ENCODE assay signal across 8 cellular contexts in genomic region chr14:50599700-50600444, GRCh38. TPM values are rescaled to one million over a fixed set of nuclear protein-coding genes. Genes with fewer than 3 reads are reported as not detected.
DNase-seq lines count a peak whose midpoint lies in the region; ATAC-seq and TF ChIP-seq lines count a peak whose summit lies in the region.

No MANE protein-coding gene starts in this region.

- no peaks in the 10 kb centered on the region for H3K36me3 ChIP-seq in CD4-positive, alpha-beta memory T cell (ENCODE audit: insufficient read depth, low read length)

- H3K9me3 ChIP-seq in CD4-positive, alpha-beta memory T cell (ENCODE audit: control insufficient read depth in 1 of 2, low read length in 2 of 2), result no peaks in the 10 kb centered on the region

- H3K4me1 ChIP-seq in CD4-positive, alpha-beta memory T cell (ENCODE audit: insufficient read depth, low read length), result no peaks in the 10 kb centered on the region

- no peaks in the 10 kb centered on the region for H3K9me3 Mint-ChIP-seq in CD4-positive, alpha-beta memory T cell
- H3K9me3 Mint-ChIP-seq in T-cell, result no peaks in the 10 kb centered on the region

- intact Hi-C loops in CD4-positive, alpha-beta memory T cell (cut with micrococcal nuclease), result loop anchor here (1.0 kb wide), 3 partner anchors 173 to 260 kb away; no protein-coding TSS in a partner anchor
- intact Hi-C loops in sciatic nerve (cut with DNase I), result no loop called here

- CTCF ChIA-PET in CD4-positive, alpha-beta memory T cell (lab: Charles Lee; ENCODE audit: partially characterized antibody), result interaction anchor here (0.8 to 2.8 kb wide), 11 partner anchors 20 to 678 kb away, joined by 3 to 36 read pairs (median 4); no protein-coding TSS in a partner anchor
- CTCF ChIA-PET in T-cell (lab: Charles Lee), result interaction anchor here (0.5 to 2.3 kb wide), 7 partner anchors 10 to 260 kb away, joined by 3 to 17 read pairs (median 4); no protein-coding TSS in a partner anchor

- POLR2A ChIA-PET in CD4-positive, alpha-beta memory T cell (lab: Charles Lee; ENCODE audit: partially characterized antibody), result interaction anchor here (1.3 kb wide), 1 partner anchor 260 kb away, joined by 3 read pairs; no protein-coding TSS in a partner anchor
- POLR2A ChIA-PET in T-cell (lab: Charles Lee), result interaction anchor here in 1 of 2 donors (0.6 kb wide), 1 partner anchor 171 kb away, joined by 3 read pairs; no protein-coding TSS in a partner anchor

- H3K4me3 Mint-ChIP-seq in CD4-positive, alpha-beta memory T cell, result no peak overlapping the region
- no peak overlapping the region for H3K4me3 Mint-ChIP-seq in T-cell

- no peak overlapping the region for H3K27ac ChIP-seq in CD4-positive, alpha-beta memory T cell (ENCODE audit: low read depth, low read length)

- H3K27ac Mint-ChIP-seq in CD4-positive, alpha-beta memory T cell, result no peak overlapping the region
- H3K27ac Mint-ChIP-seq in T-cell, result no peak overlapping the region

- H3K4me3 ChIP-seq in CD4-positive, alpha-beta memory T cell (ENCODE audit: low read length in 2 of 2), result no peak overlapping the region

- peak in 4 of 5 donors; percentile 1 to 14 (median 8) for DNase-seq in CD4-positive, alpha-beta memory T cell
- peak; percentile 40 for DNase-seq in HPDE6-E6E7 (ENCODE audit: extremely low spot score)
- peak; percentile 82 for DNase-seq in globus pallidus (ENCODE audit: low spot score)
- DNase-seq in sciatic nerve (ENCODE audit: low spot score), result no peak
- no peak for DNase-seq in activated naive CD4-positive, alpha-beta T cell (lab: John Stamatoyannopoulos, UW)
- no peak for DNase-seq in T-cell
- DNase-seq in activated naive CD4-positive, alpha-beta T cell treated with anti-CD3 and anti-CD28 coated beads, Interleukin-2, amount 50 U/mL, for 16 hours, result no peak

- no peaks in the 10 kb centered on the region for H3K4me1 Mint-ChIP-seq in CD4-positive, alpha-beta memory T cell
- H3K4me1 Mint-ChIP-seq in T-cell, result no peaks in the 10 kb centered on the region

- ATAC-seq in SK-N-SH treated with all-trans-retinoic acid at 6 μM for 48 hours (peak; percentile 74; the same call in 2 of the 3 replicates), sciatic nerve (peak; percentile 74), T-cell (replicated peaks in 1 of 4) (no peak)

- no peaks in the 10 kb centered on the region for H3K36me3 Mint-ChIP-seq in CD4-positive, alpha-beta memory T cell
- no peaks in the 10 kb centered on the region for H3K36me3 Mint-ChIP-seq in T-cell

- peaks cover 0 to 1% of the 10 kb centered on the region in 2 donors for H3K27me3 Mint-ChIP-seq in CD4-positive, alpha-beta memory T cell
- H3K27me3 Mint-ChIP-seq in T-cell, result no peaks in the 10 kb centered on the region

- no peaks in the 10 kb centered on the region for H3K27me3 ChIP-seq in CD4-positive, alpha-beta memory T cell (ENCODE audit: insufficient read depth, low read length)

TF ChIP-seq in SK-N-SH treated with all-trans-retinoic acid at 6 μM for 48 hours, 23 proteins besides CTCF, POLR2A, EP300 and RAD21:
- TF ChIP-seq ZNF8 (CRISPR knock-in tag; IDR thresholded peaks at IDR 0.05), result no peak
- TF ChIP-seq ARNTL (CRISPR knock-in tag; IDR thresholded peaks at IDR 0.05; ENCODE audit: borderline replicate concordance, low read depth), result no peak
- TF ChIP-seq CSRNP3 (CRISPR knock-in tag; IDR thresholded peaks at IDR 0.05), result no peak

RNA-seq across cellular contexts. Expression of gene ATL1, which starts 39.9 kb away (rescaled TPM):
- total RNA-seq in CD4-positive, alpha-beta memory T cell, result 1 to 10 TPM in 1 of 2 experiments, under 1 TPM in 1; 0.64 to 1.6 TPM
- 1 to 10 TPM; 1.6 to 2.1 TPM for polyA plus RNA-seq in CD4-positive, alpha-beta memory T cell
- total RNA-seq in sciatic nerve, result 23.3 TPM
- 1 to 10 TPM; 1.2 to 3.2 (median 2.1) TPM for total RNA-seq in T-cell

Comparison
In these comparisons a context has a peak if more than half of its experiments do, and no peak if none do; other contexts are left out.
1. DNase-seq: peak in CD4-positive, alpha-beta memory T cell (4 of 5), HPDE6-E6E7 (single experiment) and globus pallidus (single experiment); none in sciatic nerve (single experiment), activated naive CD4-positive, alpha-beta T cell (0 of 4), T-cell (0 of 34) and activated naive CD4-positive, alpha-beta T cell treated with anti-CD3 and anti-CD28 coated beads, Interleukin-2, amount 50 U/mL, for 16 hours (single experiment).
2. ATAC-seq: peak in SK-N-SH treated with all-trans-retinoic acid at 6 μM for 48 hours (single experiment) and sciatic nerve (single experiment); none in T-cell (0 of 4).